Comparison of ENCODE assay signal across 20 cellular contexts in genomic region chr6:119224095-119224701, GRCh38.
"Had no signal": no experiment of that assay in that cellular context is flagged by ENCODE, and none has a peak within 500 bp of the region (broad histone marks: within the 10 kb centered on the region; RNA-seq: fewer than 3 reads in every experiment).

No MANE protein-coding gene starts in this region.

- ATAC-seq: activated naive CD8-positive, alpha-beta T cell treated with anti-CD3 and anti-CD28 coated beads, Interleukin-2, amount 50 U/mL, for 24 hours; left lung; stimulated activated naive B cell treated with anti-CD40 and anti-IgM and Interleukin-4, amounts not matched to agents 10 μg/mL and 1 μg/mL and 100 μg/mL, for 72 hours; upper lobe of right lung had no signal

- FAIRE-seq: frontal cortex, kidney had no signal

- H3K9me3 ChIP-seq: breast epithelium, left lung, spleen, upper lobe of right lung had no signal

- DNase-seq: activated CD4-positive, alpha-beta T cell treated with anti-CD3 and anti-CD28 coated beads, Interleukin-2, amount 50 U/mL, for 1 hour; activated CD4-positive, CD25-positive, alpha-beta regulatory T cell treated with anti-CD3 and anti-CD28 coated beads, Interleukin-2, amount 50 U/mL, for 72 hours; activated CD8-positive, alpha-beta memory T cell treated with anti-CD3 and anti-CD28 coated beads for 24 hours; activated CD8-positive, alpha-beta memory T cell treated with anti-CD3 and anti-CD28 coated beads, Interleukin-2, amount 50 U/mL, for 48 hours; activated effector memory CD4-positive, alpha-beta T cell treated with Interleukin-2 at 50 U/mL for 16 hours; activated naive CD4-positive, alpha-beta T cell treated with anti-CD3 and anti-CD28 coated beads, Interleukin-2, amount 10 ng/mL, durations not matched to agents 7 days and 5 days; activated naive CD8-positive, alpha-beta T cell treated with anti-CD3 and anti-CD28 coated beads, Interleukin-2, amount 50 U/mL, for 24 hours; activated T-cell treated with anti-CD3 and anti-CD28 coated beads, Interleukin-2, amount 50 U/mL, for 48 hours; aorta; head of caudate nucleus; kidney; left lung; midbrain; spleen; stimulated activated naive B cell treated with anti-CD40 and anti-IgM and Interleukin-4, amounts not matched to agents 10 μg/mL and 1 μg/mL and 100 μg/mL, for 72 hours; upper lobe of right lung had no signal

- H3K4me1 ChIP-seq: breast epithelium, left lung, parathyroid adenoma, spleen, upper lobe of right lung had no signal

- H3K27me3 ChIP-seq: breast epithelium, left lung, spleen, upper lobe of right lung had no signal

- H3K27ac ChIP-seq: breast epithelium, coronary artery, left lung, parathyroid adenoma, spleen, upper lobe of right lung had no signal

- H3K36me3 ChIP-seq: breast epithelium, upper lobe of right lung had no signal

- H3K4me3 ChIP-seq: breast epithelium, coronary artery, left lung, spleen, upper lobe of right lung had no signal
